ENCODE assay signal across 1 cellular context in genomic region chr19:42394751-42395150, GRCh38.
TF ChIP-seq lines count a peak whose summit lies in the region.

No MANE protein-coding gene starts in this region.

TF ChIP-seq in IMR-90, 13 proteins besides CTCF, POLR2A, EP300 and RAD21 (continued from another document):
- TF ChIP-seq USF2 (IDR thresholded peaks at IDR 0.05; ENCODE audit: low read depth, low read length), result no peak
- TF ChIP-seq NFE2L2 (IDR thresholded peaks at IDR 0.05; ENCODE audit: low read depth, low read length), result no peak
- TF ChIP-seq ELK1 (IDR thresholded peaks at IDR 0.05; ENCODE audit: borderline replicate concordance, low read depth, low read length), result no peak
- no peak for TF ChIP-seq MAZ (IDR thresholded peaks at IDR 0.05; ENCODE audit: borderline replicate concordance, low read depth, low read length)
